ENCODE assay signal across 19 cellular contexts in genomic region chr13:29384466-29384865, GRCh38.
"Had no signal": no experiment of that assay in that cellular context is flagged by ENCODE, and none has a peak within 500 bp of the region (broad histone marks: within the 10 kb centered on the region; RNA-seq: fewer than 3 reads in every experiment).

No MANE protein-coding gene starts in this region.

- H3K36me3 ChIP-seq: colonic mucosa, gastroesophageal sphincter, lower lobe of right lung, neural progenitor cell, pancreas had no signal

- H3K9me3 ChIP-seq: colonic mucosa, gastroesophageal sphincter, lower lobe of right lung, pancreas had no signal

- H3K4me1 Mint-ChIP-seq: neural progenitor cell had no signal

- H3K9me3 Mint-ChIP-seq: neural progenitor cell; stimulated activated naive CD8-positive, alpha-beta T cell treated with anti-CD3 and anti-CD28 coated beads, Interleukin-15, Interleukin-2, amounts not matched to agents 100 ng/mL and 50 ng/mL, for 24 hours had no signal

- H3K4me3 ChIP-seq: colonic mucosa, gastroesophageal sphincter, lower lobe of right lung, neural progenitor cell, pancreas had no signal

- H3K27ac ChIP-seq: colonic mucosa, gastroesophageal sphincter, lower lobe of right lung, neural progenitor cell, pancreas, VCaP had no signal

- H3K4me3 Mint-ChIP-seq: activated CD8-positive, alpha-beta T cell treated with anti-CD3 and anti-CD28 coated beads for 36 hours; activated T-helper 1 cell treated with anti-CD3 and anti-CD28 coated beads, Interleukin-12 subunit alpha, Interleukin-12 subunit beta, Interleukin-2, Interleukin-4 antibody, amounts not matched to agents 30 ng/mL and 10 ng/mL and 1 ng/mL, durations not matched to agents 14 hours and 24 hours and 36 hours; neural progenitor cell; stimulated activated naive CD8-positive, alpha-beta T cell treated with anti-CD3 and anti-CD28 coated beads, Interleukin-15, Interleukin-2, amounts not matched to agents 100 ng/mL and 50 ng/mL, for 24 hours; T-helper 2 cell treated with Interferon-gamma antibody and Interleukin-4, amounts not matched to agents 5 μg/mL and 100 μg/mL, for 36 hours had no signal

- H3K4me1 ChIP-seq: colonic mucosa, gastroesophageal sphincter, lower lobe of right lung, neural progenitor cell, pancreas had no signal

- DNase-seq: activated CD4-positive, alpha-beta T cell treated with anti-CD3 and anti-CD28 coated beads for 4 hours; activated CD8-positive, alpha-beta memory T cell treated with anti-CD3 and anti-CD28 coated beads, Interleukin-2, amount 50 U/mL, for 48 hours; activated CD8-positive, alpha-beta T cell treated with anti-CD3 and anti-CD28 coated beads for 36 hours; activated naive CD4-positive, alpha-beta T cell; aorta; colonic mucosa; effector CD8-positive, alpha-beta T cell; hypothalamus; lower lobe of right lung; midbrain; pancreas; stimulated activated CD4-positive, alpha-beta T cell treated with anti-CD3 and anti-CD28 coated beads, Interleukin-4, amount 100 ng/mL, for 1 hour; stimulated activated CD8-positive, alpha-beta memory T cell treated with anti-CD3 and anti-CD28 coated beads, Interleukin-4, amount 100 ng/mL, for 48 hours had no signal

- H3K27ac Mint-ChIP-seq: activated CD8-positive, alpha-beta T cell treated with anti-CD3 and anti-CD28 coated beads for 36 hours; activated T-helper 1 cell treated with anti-CD3 and anti-CD28 coated beads, Interleukin-12 subunit alpha, Interleukin-12 subunit beta, Interleukin-2, Interleukin-4 antibody, amounts not matched to agents 30 ng/mL and 10 ng/mL and 1 ng/mL, durations not matched to agents 14 hours and 24 hours and 36 hours; neural progenitor cell; stimulated activated naive CD8-positive, alpha-beta T cell treated with anti-CD3 and anti-CD28 coated beads, Interleukin-15, Interleukin-2, amounts not matched to agents 100 ng/mL and 50 ng/mL, for 24 hours; T-helper 2 cell treated with Interferon-gamma antibody and Interleukin-4, amounts not matched to agents 5 μg/mL and 100 μg/mL, for 36 hours had no signal

- ATAC-seq: activated CD8-positive, alpha-beta T cell treated with anti-CD3 and anti-CD28 coated beads for 36 hours; gastroesophageal sphincter; lower lobe of right lung; pancreas had no signal

- H3K36me3 Mint-ChIP-seq: neural progenitor cell had no signal

- H3K27me3 ChIP-seq: colonic mucosa, gastroesophageal sphincter, neural progenitor cell, pancreas had no signal
